Comparison of ENCODE assay signal across 3 cellular contexts in the genomic region with DNA sequence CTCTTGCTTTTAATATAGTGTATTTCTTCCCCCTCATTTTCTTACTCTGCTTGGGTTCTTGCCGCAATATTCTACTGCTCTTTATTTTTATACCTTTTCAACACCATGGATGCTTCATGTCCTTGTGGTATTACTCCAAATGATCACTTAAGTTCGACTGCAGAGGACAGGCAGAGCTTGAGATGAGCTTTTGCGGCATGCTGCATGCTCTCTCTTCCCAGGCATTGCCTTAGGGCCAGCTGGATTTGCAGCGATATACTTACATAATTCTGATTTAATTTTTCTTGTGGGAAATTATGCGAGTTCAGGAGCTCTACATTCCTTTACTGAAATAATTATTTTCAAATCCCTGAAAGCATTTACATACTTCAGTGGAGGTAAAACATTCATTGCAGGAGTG.
"Had no signal": no experiment of that assay in that cellular context is flagged by ENCODE, and none has a peak within 500 bp of the region (broad histone marks: within the 10 kb centered on the region; RNA-seq: fewer than 3 reads in every experiment).

No MANE protein-coding gene starts in this region.

- DNase-seq: GDM1, GF-D8 had no signal

- H3K4me3 ChIP-seq: GM12878 had no signal

- ATAC-seq: GM12878 had no signal
